Comparison of ENCODE assay signal across 9 cellular contexts in the genomic region with DNA sequence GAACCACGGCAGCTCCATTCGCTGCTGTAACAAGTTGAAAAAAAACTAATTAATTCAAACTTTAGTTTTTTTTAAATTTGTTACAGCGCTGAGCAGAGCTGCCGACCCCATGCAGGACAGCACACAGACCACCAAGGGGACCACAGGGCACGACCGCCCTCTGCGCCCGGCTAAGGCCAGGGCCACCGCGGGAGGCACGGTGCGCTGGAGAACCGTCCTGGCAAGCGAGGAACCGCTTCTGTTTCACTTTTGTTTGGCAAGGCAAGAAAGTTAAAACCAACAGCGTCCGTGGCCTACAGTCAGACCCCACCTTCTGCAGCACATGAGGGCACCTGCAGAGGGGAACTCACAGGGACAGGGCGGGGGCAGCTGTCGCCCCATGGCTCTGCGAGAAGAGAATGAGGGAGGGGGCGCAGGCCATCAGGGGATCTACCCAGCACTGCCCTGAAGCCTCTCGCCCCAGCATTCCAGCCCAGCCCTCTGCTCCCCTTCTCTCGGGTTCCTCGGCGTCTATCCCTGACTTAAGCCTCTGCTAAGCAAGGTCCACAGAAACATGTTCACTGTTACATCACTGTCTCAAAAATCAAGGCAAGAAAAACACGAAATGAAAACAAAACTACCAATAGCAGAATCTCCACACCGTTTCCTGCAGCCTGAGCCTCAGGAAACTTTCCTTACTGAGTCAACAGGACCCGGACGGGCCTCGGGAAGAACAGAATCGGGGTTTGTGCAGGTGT.
DNase-seq lines count a peak whose midpoint lies in the region; ATAC-seq and TF ChIP-seq lines count a peak whose summit lies in the region.
"Had no signal": no experiment of that assay in that cellular context is flagged by ENCODE, and none has a peak within 500 bp of the region (broad histone marks: within the 10 kb centered on the region; RNA-seq: fewer than 3 reads in every experiment).

No MANE protein-coding gene starts in this region.

- WGBS in suprapubic skin: 63% methylated on average over 31 of the region's 31 CpGs

- peak; percentile 74 for DNase-seq in GM12865 (ENCODE audit: low read depth)
- peak; percentile 33 for DNase-seq in activated naive CD4-positive, alpha-beta T cell treated with anti-CD3 and anti-CD28 coated beads for 36 hours
- DNase-seq in suprapubic skin (ENCODE audit: low spot score in 2 of 2): peak in 1 of 2 donors; percentile 43
- DNase-seq in RKO (ENCODE audit: low spot score): no peak
- DNase-seq in NCI-H526 (lab: John Stamatoyannopoulos, UW): no peak

- H3K4me1 ChIP-seq in iPS-20b (ENCODE audit: insufficient read depth, low read length) (peaks cover 17% of the 10 kb centered on the region; the same call in 1 of the 2 replicates), suprapubic skin (peaks cover 22% of the 10 kb centered on the region)

- ATAC-seq in HG03432 (IDR thresholded peaks at IDR 0.05; ENCODE audit: unreplicated experiment) (peak; percentile 73), HG03565 (IDR thresholded peaks at IDR 0.05; ENCODE audit: unreplicated experiment) (no peak)

- no peak for TF ChIP-seq POLR2A in suprapubic skin (IDR thresholded peaks at IDR 0.05)

- no peak for TF ChIP-seq EP300 in suprapubic skin (IDR thresholded peaks at IDR 0.05)

- H3K9me3 ChIP-seq in iPS-20b (ENCODE audit: insufficient read depth, low read depth, low read length) (no peaks in the 10 kb centered on the region), suprapubic skin (no peaks in the 10 kb centered on the region)

- peak overlapping the region; percentile 85 for H3K27ac Mint-ChIP-seq in activated naive CD4-positive, alpha-beta T cell treated with anti-CD3 and anti-CD28 coated beads for 36 hours

- H3K4me1 Mint-ChIP-seq in activated naive CD4-positive, alpha-beta T cell treated with anti-CD3 and anti-CD28 coated beads for 36 hours (ENCODE audit: low read depth): peaks cover 20% of the 10 kb centered on the region

- peaks cover 35% of the 10 kb centered on the region for H3K27me3 ChIP-seq in iPS-20b (ENCODE audit: insufficient read depth, low read length)
- H3K27me3 ChIP-seq in suprapubic skin: no peaks in the 10 kb centered on the region

- H3K9ac ChIP-seq in iPS-20b (ENCODE audit: low read depth, low read length): no peak overlapping the region

- no peaks in the 10 kb centered on the region for H3K36me3 Mint-ChIP-seq in activated naive CD4-positive, alpha-beta T cell treated with anti-CD3 and anti-CD28 coated beads for 36 hours (ENCODE audit: low read depth)

- no peaks in the 10 kb centered on the region for H3K27me3 Mint-ChIP-seq in activated naive CD4-positive, alpha-beta T cell treated with anti-CD3 and anti-CD28 coated beads for 36 hours (ENCODE audit: low read depth)

- H3K4me3 ChIP-seq in GM12865 (ENCODE audit: low read depth, low read length): peak overlapping the region; percentile 75
- H3K4me3 ChIP-seq in iPS-20b (ENCODE audit: low read length): peak overlapping the region; percentile 42; the same call in 1 of the 2 replicates
- H3K4me3 ChIP-seq in suprapubic skin: peak overlapping the region; percentile 45
- H3K4me3 ChIP-seq: K562 had no signal

- no peak for TF ChIP-seq CTCF in GM12865 (IDR thresholded peaks at IDR 0.05; ENCODE audit: insufficient read depth, low read depth, low read length, missing control alignments)
- no peak for TF ChIP-seq CTCF in suprapubic skin (IDR thresholded peaks at IDR 0.05)

- H3K4me3 Mint-ChIP-seq in activated naive CD4-positive, alpha-beta T cell treated with anti-CD3 and anti-CD28 coated beads for 36 hours: peak overlapping the region; percentile 81

- H3K9me3 Mint-ChIP-seq in activated naive CD4-positive, alpha-beta T cell treated with anti-CD3 and anti-CD28 coated beads for 36 hours: no peaks in the 10 kb centered on the region

- H3K27ac ChIP-seq in iPS-20b (ENCODE audit: low read length) (no peak overlapping the region), suprapubic skin (peak overlapping the region; percentile 39)

- intact Hi-C loops in activated naive CD4-positive, alpha-beta T cell treated with anti-CD3 and anti-CD28 coated beads for 36 hours (cut with micrococcal nuclease): no loop called here

- CTCF ChIA-PET in activated naive CD4-positive, alpha-beta T cell treated with anti-CD3 and anti-CD28 coated beads for 36 hours (lab: Charles Lee): no interaction called here

- H3K36me3 ChIP-seq in iPS-20b (ENCODE audit: insufficient read depth, low read depth, low read length) (peaks cover 5% of the 10 kb centered on the region; the same call in 1 of the 2 replicates), suprapubic skin (peaks cover 6% of the 10 kb centered on the region)

Comparison
In these comparisons a context has a peak if more than half of its experiments do, and no peak if none do; other contexts are left out.
1. DNase-seq: peak in GM12865 (single experiment) and activated naive CD4-positive, alpha-beta T cell treated with anti-CD3 and anti-CD28 coated beads for 36 hours (single experiment); none in RKO (single experiment) and NCI-H526 (0 of 2).
2. Peak in every context shown above with its lines, with median percentiles within 50 percentile points of each other: H3K4me3 ChIP-seq.